7 cellular contexts compared by ENCODE assay signal in the genomic region with DNA sequence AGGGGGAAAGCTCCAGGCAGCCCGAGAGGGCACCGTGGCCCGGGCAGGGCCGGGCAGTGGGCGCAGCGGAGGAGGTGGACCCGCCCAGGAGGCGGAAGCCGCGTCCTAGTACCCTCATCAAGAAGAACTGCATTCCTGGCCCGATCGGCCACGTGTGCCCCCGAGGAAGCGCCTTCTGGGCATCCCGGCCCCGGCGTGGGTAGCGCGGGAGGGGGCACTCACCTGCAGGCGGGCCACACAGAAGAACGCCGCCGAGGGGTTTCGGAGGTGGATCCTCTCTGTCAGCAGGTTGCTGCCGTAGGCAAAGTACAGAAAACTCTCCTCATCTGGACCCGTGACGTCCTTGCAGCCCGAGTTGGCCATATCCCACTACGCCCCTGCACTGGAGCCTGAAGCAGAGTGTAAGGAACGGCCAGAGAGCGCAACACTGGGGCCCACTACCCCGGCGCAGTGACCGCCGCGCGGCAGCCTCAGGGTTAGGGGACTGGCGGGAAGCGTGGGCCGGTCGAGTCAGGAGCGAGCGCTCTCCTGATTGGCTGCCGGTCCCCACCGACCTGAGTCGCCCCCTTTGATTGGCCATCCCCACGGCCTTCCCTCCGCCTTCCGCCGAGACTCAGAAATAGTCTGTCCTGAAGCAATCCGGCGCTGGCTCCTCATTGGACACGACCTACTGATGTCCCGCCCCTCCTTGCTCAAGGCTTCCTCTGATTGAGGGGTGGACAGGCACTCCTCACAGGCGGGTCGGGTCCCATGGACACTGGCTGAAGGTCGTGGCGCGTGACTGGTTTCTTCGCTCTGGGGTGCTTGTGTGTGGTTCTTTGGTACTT. TPM values are rescaled to one million over a fixed set of nuclear protein-coding genes. Genes with fewer than 3 reads are reported as not detected.
A peak's percentile ranks its signal among the peaks of the same experiment; 100 is the strongest.
DNase-seq lines count a peak whose midpoint lies in the region; ATAC-seq and TF ChIP-seq lines count a peak whose summit lies in the region.

A gene with protein sequence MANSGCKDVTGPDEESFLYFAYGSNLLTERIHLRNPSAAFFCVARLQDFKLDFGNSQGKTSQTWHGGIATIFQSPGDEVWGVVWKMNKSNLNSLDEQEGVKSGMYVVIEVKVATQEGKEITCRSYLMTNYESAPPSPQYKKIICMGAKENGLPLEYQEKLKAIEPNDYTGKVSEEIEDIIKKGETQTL (minus strand): TSS at position 483 of the 827 bp plus-strand sequence. CDS start 120 bp downstream, at position 363.

- H3K79me2 ChIP-seq in hepatocyte: peaks cover 43% of the 10 kb centered on the region

- H3K27me3 ChIP-seq in hepatocyte: no peaks in the 10 kb centered on the region

- H3K4me1 ChIP-seq in hepatocyte (ENCODE audit: insufficient read depth): no peaks in the 10 kb centered on the region

- DNase-seq in NCI-H2081 (lab: John Stamatoyannopoulos, UW) (peak; percentile 99 to 100), T1000 (lab: John Stamatoyannopoulos, UW) (peak; percentile 94), astrocyte of the hippocampus (ENCODE audit: low read depth, low spot score) (peak; percentile 99), hepatocyte (ENCODE audit: low spot score) (peak; percentile 98), retina (peak; percentile 99)

- H3K4me3 ChIP-seq in hepatocyte: peak within 1 kb of the TSS; percentile 66

- H3K9me2 ChIP-seq in hepatocyte (replicated peaks; ENCODE audit: insufficient read depth): no peaks in the 10 kb centered on the region

- H2AFZ ChIP-seq in hepatocyte: peak within 1 kb of the TSS; percentile 76

- no peak for TF ChIP-seq CTCF in hepatocyte (IDR thresholded peaks at IDR 0.05; ENCODE audit: poor library complexity)

- H3K4me2 ChIP-seq in hepatocyte: peak within 1 kb of the TSS; percentile 94

- no peaks in the 10 kb centered on the region for H3K9me3 ChIP-seq in hepatocyte (ENCODE audit: low read depth)

- no peaks in the 10 kb centered on the region for H4K20me1 ChIP-seq in hepatocyte (ENCODE audit: insufficient read depth, poor library complexity, severe bottlenecking)

- H3K27ac ChIP-seq in hepatocyte: peak within 1 kb of the TSS; percentile 73

- H3K36me3 ChIP-seq in hepatocyte (replicated peaks; ENCODE audit: insufficient read depth, low read depth): no peaks in the 10 kb centered on the region

- ATAC-seq in GM18508 (IDR thresholded peaks at IDR 0.05; ENCODE audit: insufficient read depth, unreplicated experiment) (peak; percentile 98), HG03025 (IDR thresholded peaks at IDR 0.05; ENCODE audit: low FRiP score, unreplicated experiment) (peak; percentile 99)

- 2% methylated on average over 61 of the region's 61 CpGs for WGBS in hepatocyte (ENCODE audit: low lambda C conversion rate, missing lambda C conversion rate)

RNA-seq across cellular contexts. Expression of the gene that starts here (rescaled TPM):
- 43.4 and 47.2 TPM in 2 replicates for total RNA-seq in hepatocyte
- polyA plus RNA-seq in hepatocyte: 46.9 and 55.7 TPM in 2 replicates

Comparison
In these comparisons a context has a peak if more than half of its experiments do, and no peak if none do; other contexts are left out.
1. Peak in every context shown above with its lines: DNase-seq, ATAC-seq, H3K4me3 ChIP-seq and H3K27ac ChIP-seq.